ENCODE assay signal across 14 cellular contexts in genomic region chr9:125789196-125789595, GRCh38.
"Had no signal": no experiment of that assay in that cellular context is flagged by ENCODE, and none has a peak within 500 bp of the region (broad histone marks: within the 10 kb centered on the region; RNA-seq: fewer than 3 reads in every experiment).

No MANE protein-coding gene starts in this region.

- H3K27me3 ChIP-seq: adrenal gland, transverse colon had no signal

- H3K4me1 ChIP-seq: lower lobe of right lung had no signal

- H3K4me1 Mint-ChIP-seq: mesothelial cell of epicardium had no signal

- H3K27me3 Mint-ChIP-seq: dendritic cell treated with granulocyte-macrophage colony-stimulating factor and Interleukin-4, amounts not matched to agents 40 ng/mL and 50 ng/mL, for 4 days; stimulated activated memory B cell treated with anti-CD40 and anti-IgM and Interleukin-4, amounts not matched to agents 10 μg/mL and 1 μg/mL and 100 μg/mL, for 72 hours had no signal

- H3K36me3 ChIP-seq: adrenal gland, lower lobe of right lung, transverse colon had no signal

- ATAC-seq: esophagus mucosa; lower lobe of right lung; stimulated activated memory B cell treated with anti-CD40 and anti-IgM and Interleukin-4, amounts not matched to agents 10 μg/mL and 1 μg/mL and 100 μg/mL, for 72 hours had no signal

- H3K4me3 ChIP-seq: adrenal gland, lower lobe of right lung, transverse colon had no signal

- H3K9me3 Mint-ChIP-seq: endodermal cell, mesothelial cell of epicardium had no signal

- H3K27ac Mint-ChIP-seq: dendritic cell treated with granulocyte-macrophage colony-stimulating factor and Interleukin-4, amounts not matched to agents 40 ng/mL and 50 ng/mL, for 4 days; endodermal cell; mesothelial cell of epicardium; stimulated activated memory B cell treated with anti-CD40 and anti-IgM and Interleukin-4, amounts not matched to agents 10 μg/mL and 1 μg/mL and 100 μg/mL, for 72 hours had no signal

- H3K9me3 ChIP-seq: adrenal gland, lower lobe of right lung, transverse colon had no signal

- H3K27ac ChIP-seq: adrenal gland, lower lobe of right lung, transverse colon had no signal

- DNase-seq: activated CD4-positive, alpha-beta T cell treated with anti-CD3 and anti-CD28 coated beads for 48 hours; activated naive CD4-positive, alpha-beta T cell treated with anti-CD3 and anti-CD28 coated beads, Interleukin-2, amount 50 U/mL, for 16 hours; adrenal gland; central memory CD4-positive, alpha-beta T cell; endodermal cell; lower lobe of right lung; posterior cingulate gyrus; small intestine; substantia nigra; transverse colon had no signal

- H3K4me3 Mint-ChIP-seq: dendritic cell treated with granulocyte-macrophage colony-stimulating factor and Interleukin-4, amounts not matched to agents 40 ng/mL and 50 ng/mL, for 4 days; endodermal cell; mesothelial cell of epicardium; stimulated activated memory B cell treated with anti-CD40 and anti-IgM and Interleukin-4, amounts not matched to agents 10 μg/mL and 1 μg/mL and 100 μg/mL, for 72 hours had no signal
